In the genomic region with DNA sequence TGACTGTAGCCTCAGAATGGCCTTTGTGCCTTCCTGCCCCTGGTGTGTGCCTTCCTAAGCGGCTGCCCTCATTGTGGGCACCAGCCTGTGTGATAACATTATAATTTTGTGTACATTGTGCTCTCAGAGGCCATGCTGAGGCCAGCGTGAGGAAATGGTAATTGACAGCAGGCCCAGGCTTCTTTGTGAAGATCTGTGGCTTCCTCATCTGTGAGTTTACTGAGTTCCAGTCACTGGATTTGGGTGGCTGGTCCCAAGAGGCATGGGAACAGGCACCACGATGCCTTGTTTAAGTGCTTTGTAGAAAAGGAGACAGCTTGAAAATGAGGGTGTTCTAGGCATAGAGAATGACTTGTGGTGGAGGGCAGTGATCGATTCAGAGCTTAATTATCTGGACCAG, we compare ENCODE assay signal across 31 cellular contexts.
DNase-seq lines count a peak whose midpoint lies in the region; TF ChIP-seq lines count a peak whose summit lies in the region.
"Had no signal": no experiment of that assay in that cellular context is flagged by ENCODE, and none has a peak within 500 bp of the region (broad histone marks: within the 10 kb centered on the region; RNA-seq: fewer than 3 reads in every experiment).

No MANE protein-coding gene starts in this region.

- peaks cover 0 to 3% of the 10 kb centered on the region in 2 donors for H3K27me3 Mint-ChIP-seq in CD4-positive, alpha-beta memory T cell
- H3K27me3 Mint-ChIP-seq: activated CD4-positive, alpha-beta T cell treated with anti-CD3 and anti-CD28 coated beads for 36 hours; activated CD8-positive, alpha-beta T cell treated with anti-CD3 and anti-CD28 coated beads for 36 hours; central memory CD8-positive, alpha-beta T cell had no signal

- H3K4me3 ChIP-seq in A673 (ENCODE audit: low read depth, low read length, poor library complexity, severe bottlenecking) = no peak overlapping the region
- H3K4me3 ChIP-seq in ectodermal cell (ENCODE audit: insufficient read depth, low read depth, low read length) = peak overlapping the region; percentile 2
- no peak overlapping the region for H3K4me3 ChIP-seq in CD4-positive, alpha-beta memory T cell (ENCODE audit: low read length in 2 of 2)
- H3K4me3 ChIP-seq: body of pancreas, esophagus muscularis mucosa, GM23338, heart left ventricle, prostate gland, sigmoid colon, SJCRH30, tibial artery had no signal

- H3K27ac ChIP-seq in A673 (ENCODE audit: low read depth, low read length, poor library complexity, severe bottlenecking) (peak overlapping the region; percentile 26), ectodermal cell (ENCODE audit: insufficient read depth, low read depth, low read length, poor library complexity, severe bottlenecking) (no peak overlapping the region)
- H3K27ac ChIP-seq in CD4-positive, alpha-beta memory T cell (ENCODE audit: low read depth, low read length) = no peak overlapping the region
- H3K27ac ChIP-seq: body of pancreas, esophagus muscularis mucosa, prostate gland, sigmoid colon, SJCRH30, tibial artery, VCaP had no signal

- intact Hi-C loops in A673 (cut with micrococcal nuclease; ENCODE audit: unreplicated experiment) = loop anchor here (5.0 kb wide), 1 partner anchor 735 kb away; a partner anchor contains a TSS
- intact Hi-C loops in CD4-positive, alpha-beta memory T cell (cut with micrococcal nuclease) = no loop called here

- POLR2A ChIA-PET in A673 (lab: Charles Lee; ENCODE audit: low non-redundant PET) = no interaction called here
- POLR2A ChIA-PET in CD4-positive, alpha-beta memory T cell (lab: Charles Lee; ENCODE audit: partially characterized antibody) = no interaction called here

- H3K9me3 Mint-ChIP-seq in CD4-positive, alpha-beta memory T cell = peaks cover 0 to 1% (median 0%) of the 10 kb centered on the region in 8 donors
- H3K9me3 Mint-ChIP-seq: activated CD8-positive, alpha-beta T cell treated with anti-CD3 and anti-CD28 coated beads for 36 hours; central memory CD8-positive, alpha-beta T cell; GM23338; mesothelial cell of epicardium had no signal

- H3K27ac Mint-ChIP-seq in CD4-positive, alpha-beta memory T cell = no peak overlapping the region
- H3K27ac Mint-ChIP-seq: activated CD4-positive, alpha-beta T cell treated with anti-CD3 and anti-CD28 coated beads for 36 hours; activated CD8-positive, alpha-beta T cell treated with anti-CD3 and anti-CD28 coated beads for 36 hours; GM23338; mesothelial cell of epicardium had no signal

- no peaks in the 10 kb centered on the region for H3K36me3 ChIP-seq in A673 (ENCODE audit: insufficient read depth, low read length, poor library complexity, severe bottlenecking)
- no peaks in the 10 kb centered on the region for H3K36me3 ChIP-seq in ectodermal cell (ENCODE audit: control insufficient read depth, insufficient read depth, low read length)
- H3K36me3 ChIP-seq in CD4-positive, alpha-beta memory T cell (ENCODE audit: insufficient read depth, low read length) = no peaks in the 10 kb centered on the region
- H3K36me3 ChIP-seq: esophagus muscularis mucosa, heart left ventricle, prostate gland, sigmoid colon, SJCRH30, tibial artery had no signal

- H3K27me3 ChIP-seq in A673 (replicated peaks; ENCODE audit: insufficient read depth, low read depth, low read length, poor library complexity) (no peaks in the 10 kb centered on the region), ectodermal cell (ENCODE audit: control insufficient read depth, insufficient read depth, low read length, poor library complexity, severe bottlenecking) (no peaks in the 10 kb centered on the region)
- no peaks in the 10 kb centered on the region for H3K27me3 ChIP-seq in CD4-positive, alpha-beta memory T cell (ENCODE audit: insufficient read depth, low read length)
- H3K27me3 ChIP-seq: body of pancreas, esophagus muscularis mucosa, heart left ventricle, sigmoid colon, SJCRH30, tibial artery had no signal

- CTCF ChIA-PET in A673 (lab: Charles Lee) = no interaction called here
- CTCF ChIA-PET in CD4-positive, alpha-beta memory T cell (lab: Charles Lee; ENCODE audit: partially characterized antibody) = interaction anchor here (1.0 kb wide), 1 partner anchor 8 kb away, joined by 3 read pairs; no protein-coding TSS in a partner anchor

- in situ Hi-C loops in GM13977 (cut with MboI; ENCODE audit: low pct_unique_long_range_greater_than_20kb, low sequenced_read_pairs, unreplicated experiment) = no loop called here

- 59 to 60% methylated on average over 4 of the region's 4 CpGs for WGBS in ectodermal cell, 2 experiments

- no peaks in the 10 kb centered on the region for H3K36me3 Mint-ChIP-seq in CD4-positive, alpha-beta memory T cell
- H3K36me3 Mint-ChIP-seq: mesothelial cell of epicardium had no signal

- H3K4me1 ChIP-seq in A673 (ENCODE audit: insufficient read depth, low read length, poor library complexity, severe bottlenecking) = peaks cover 28% of the 10 kb centered on the region
- H3K4me1 ChIP-seq in ectodermal cell (ENCODE audit: control insufficient read depth, insufficient read depth, low read length) = peaks cover 23% of the 10 kb centered on the region
- H3K4me1 ChIP-seq in CD4-positive, alpha-beta memory T cell (ENCODE audit: insufficient read depth, low read length) = no peaks in the 10 kb centered on the region
- H3K4me1 ChIP-seq: body of pancreas, prostate gland, sigmoid colon, SJCRH30, tibial artery had no signal

- DNase-seq in A673 (ENCODE audit: low spot score) = peak; percentile 58
- DNase-seq in DMS153 (lab: John Stamatoyannopoulos, UW) = peak; percentile 72
- DNase-seq in NCI-H2081 treated with DMSO at 0.1 percent for 48 hours (lab: John Stamatoyannopoulos, UW) = peak; percentile 13
- no peak for DNase-seq in CD4-positive, alpha-beta memory T cell
- DNase-seq in GM13977 (ENCODE audit: low spot score) = no peak
- DNase-seq in DMS 273 treated with DMSO at 0.1 percent for 48 hours (lab: John Stamatoyannopoulos, UW) = no peak
- DNase-seq: activated CD4-positive, alpha-beta T cell treated with anti-CD3 and anti-CD28 coated beads for 36 hours; activated CD8-positive, alpha-beta T cell treated with anti-CD3 and anti-CD28 coated beads for 36 hours; activated naive CD4-positive, alpha-beta T cell treated with anti-CD3 and anti-CD28 coated beads, Interleukin-2, amount 50 U/mL, for 16 hours; body of pancreas; COR-L47; DND-41; foreskin fibroblast; heart left ventricle; kidney; NCI-H2171; NCI-H510A treated with DMSO at 0.1 percent for 48 hours; nucleus accumbens; RPMI8226; sigmoid colon; SJCRH30; stimulated activated CD4-positive, alpha-beta T cell treated with anti-CD3 and anti-CD28 coated beads, Interleukin-4, amount 100 ng/mL, for 1 hour; SW 1271; tibial artery had no signal

- TF ChIP-seq CTCF in A673 (conservative IDR thresholded peaks at IDR 0.05; ENCODE audit: low read depth, low read length) (no peak), GM13977 (IDR thresholded peaks at IDR 0.05; ENCODE audit: extremely low read depth, insufficient read depth, missing control alignments) (no peak)

- no peaks in the 10 kb centered on the region for H3K4me1 Mint-ChIP-seq in CD4-positive, alpha-beta memory T cell
- H3K4me1 Mint-ChIP-seq: activated CD4-positive, alpha-beta T cell treated with anti-CD3 and anti-CD28 coated beads for 36 hours; central memory CD8-positive, alpha-beta T cell; mesothelial cell of epicardium had no signal

- H3K9me3 ChIP-seq in A673 (ENCODE audit: low read depth, low read length, poor library complexity, severe bottlenecking) = no peaks in the 10 kb centered on the region
- H3K9me3 ChIP-seq in ectodermal cell (ENCODE audit: control insufficient read depth, low read length) = no peaks in the 10 kb centered on the region
- no peaks in the 10 kb centered on the region for H3K9me3 ChIP-seq in CD4-positive, alpha-beta memory T cell (ENCODE audit: control insufficient read depth in 1 of 2, low read length in 2 of 2)
- H3K9me3 ChIP-seq: body of pancreas, esophagus muscularis mucosa, heart left ventricle, prostate gland, sigmoid colon, SJCRH30, tibial artery had no signal

- no peak overlapping the region for H3K4me3 Mint-ChIP-seq in CD4-positive, alpha-beta memory T cell
- H3K4me3 Mint-ChIP-seq: activated CD4-positive, alpha-beta T cell treated with anti-CD3 and anti-CD28 coated beads for 36 hours; activated CD8-positive, alpha-beta T cell treated with anti-CD3 and anti-CD28 coated beads for 36 hours; central memory CD8-positive, alpha-beta T cell; GM23338; mesothelial cell of epicardium had no signal

- BruUV-seq in A673 (replicated peaks; lab: Mats Ljungman, UMichigan) = no TSS peak

Comparison
In these comparisons a context has a peak if more than half of its experiments do, and no peak if none do; other contexts are left out.
1. DNase-seq: peak in A673 (single experiment), DMS153 (single experiment) and NCI-H2081 treated with DMSO at 0.1 percent for 48 hours (single experiment); none in CD4-positive, alpha-beta memory T cell (0 of 5), GM13977 (single experiment) and DMS 273 treated with DMSO at 0.1 percent for 48 hours (single experiment).